In the genomic region with DNA sequence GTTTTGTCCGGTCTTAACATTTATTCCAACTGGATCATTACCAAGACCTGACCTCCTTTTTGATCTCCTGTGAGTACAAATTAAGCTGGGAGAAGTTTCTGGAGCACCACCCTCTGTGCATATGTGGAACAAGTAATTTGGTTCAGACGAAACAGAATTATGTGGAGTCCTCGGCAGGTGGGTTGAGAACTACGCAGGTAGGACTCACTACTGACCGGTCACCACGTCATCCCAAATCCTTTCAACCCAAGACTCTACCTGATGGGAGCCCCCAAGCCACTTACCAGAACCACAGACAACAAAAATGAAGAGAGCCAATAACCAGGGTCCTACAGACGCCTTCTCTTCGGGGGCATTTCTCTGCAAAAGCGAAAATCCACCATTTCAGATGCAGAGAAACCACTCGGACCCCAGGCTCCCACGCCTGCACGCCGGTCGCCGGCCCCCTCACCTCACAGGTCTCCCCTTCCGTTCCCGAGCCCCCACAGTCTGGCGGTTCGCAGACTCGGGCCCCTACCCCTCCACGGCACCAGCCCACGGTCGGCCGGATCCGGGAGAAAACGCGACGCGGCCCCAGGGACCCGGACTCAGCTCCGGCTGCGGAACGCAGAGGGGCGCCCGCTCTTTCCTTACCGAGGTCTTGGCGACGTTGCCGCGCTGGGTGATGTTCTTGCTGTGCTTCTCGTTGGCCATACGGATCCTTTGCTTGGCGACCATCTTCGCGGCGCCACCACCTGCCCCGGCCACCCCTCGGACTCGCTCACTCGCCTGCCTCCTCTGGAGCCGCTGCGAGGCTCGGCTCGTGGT, we compare ENCODE assay signal across 8 cellular contexts.
DNase-seq lines count a peak whose midpoint lies in the region; ATAC-seq lines count a peak whose summit lies in the region.

No MANE protein-coding gene starts in this region.

- H3K27ac ChIP-seq in caudate nucleus (ENCODE audit: low read depth, low read length), result peak overlapping the region; percentile 94

- peak; percentile 15 for ATAC-seq in HG03457 (IDR thresholded peaks at IDR 0.05; ENCODE audit: unreplicated experiment)

- peak; percentile 68 for DNase-seq in NCI-H82 (lab: John Stamatoyannopoulos, UW)
- DNase-seq in NCI-H82 treated with DMSO at 0.1 percent for 48 hours (lab: John Stamatoyannopoulos, UW; ENCODE audit: unreplicated experiment), result no peak
- DNase-seq in T-helper 1 cell, result peak in 4 of 5 donors; percentile 9 to 62 (median 28)
- peak in 37 of 61 donors; percentile 14 to 72 (median 50) for DNase-seq in caudate nucleus (lab: John Stamatoyannopoulos, UW)
- DNase-seq in left kidney (ENCODE audit: low read depth, low spot score), result peak; percentile 58
- DNase-seq in stimulated activated CD4-positive, alpha-beta T cell treated with anti-CD3 and anti-CD28 coated beads, Interleukin-2, amount 100 ng/mL, for 48 hours, result peak; percentile 25 to 31
- DNase-seq in NCI-H345 treated with DMSO at 0.1 percent for 48 hours (lab: John Stamatoyannopoulos, UW; ENCODE audit: unreplicated experiment), result no peak

Comparison
In these comparisons a context has a peak if more than half of its experiments do, and no peak if none do; other contexts are left out.
1. DNase-seq: peak in NCI-H82 (single experiment), T-helper 1 cell (4 of 5), caudate nucleus (37 of 61), left kidney (single experiment) and stimulated activated CD4-positive, alpha-beta T cell treated with anti-CD3 and anti-CD28 coated beads, Interleukin-2, amount 100 ng/mL, for 48 hours (2 of 2); none in NCI-H82 treated with DMSO at 0.1 percent for 48 hours (single experiment) and NCI-H345 treated with DMSO at 0.1 percent for 48 hours (single experiment).